ENCODE assay signal across 16 cellular contexts in genomic region chr4:174263445-174263736, GRCh38. TPM values are rescaled to one million over a fixed set of nuclear protein-coding genes. Genes with fewer than 3 reads are reported as not detected.
A peak's percentile ranks its signal among the peaks of the same experiment; 100 is the strongest.
DNase-seq lines count a peak whose midpoint lies in the region; ATAC-seq, FAIRE-seq and TF ChIP-seq lines count a peak whose summit lies in the region.
"Had no signal": no experiment of that assay in that cellular context is flagged by ENCODE, and none has a peak within 500 bp of the region (broad histone marks: within the 10 kb centered on the region; RNA-seq: fewer than 3 reads in every experiment).

No MANE protein-coding gene starts in this region.

- CTCF ChIA-PET in HepG2 (lab: Yijun Ruan, JAX; ENCODE audit: low intra/inter-chr PET ratio, low total read pairs): no interaction called here

- 80% methylated on average over 3 of the region's 3 CpGs for WGBS in liver
- WGBS in HepG2 (ENCODE audit: low lambda C conversion rate): 95% methylated on average over 3 of the region's 3 CpGs
- WGBS in right lobe of liver (ENCODE audit: insufficient coverage, low coverage, low lambda C conversion rate, missing lambda C conversion rate): 60% methylated on average over 3 of the region's 3 CpGs
- 26% methylated on average over 3 of the region's 3 CpGs for WGBS in smooth muscle cell (ENCODE audit: low lambda C conversion rate)

- H3K36me3 ChIP-seq in liver (ENCODE audit: control insufficient read depth in 4 of 4, insufficient read depth in 3 of 4, low read depth in 1 of 4, low read length in 3 of 4) (no peaks in the 10 kb centered on the region), HepG2 (replicated peaks in 1 of 2; ENCODE audit: control insufficient read depth in 1 of 2, insufficient read depth in 2 of 2, low read length in 2 of 2) (no peaks in the 10 kb centered on the region; a peak in 2 of 5 replicates), right lobe of liver (peaks cover 0 to 2% (median 0%) of the 10 kb centered on the region in 4 donors), smooth muscle cell (ENCODE audit: low read depth) (no peaks in the 10 kb centered on the region)
- H3K36me3 ChIP-seq: HAP-1 had no signal

- no peak for FAIRE-seq in HepG2 (lab: Jason Lieb, UNC)
- FAIRE-seq: A549, GM12891 had no signal

- TF ChIP-seq CTCF in liver (IDR thresholded peaks at IDR 0.05; ENCODE audit: low read depth, low read length, missing input control) (no peak), HepG2 (CRISPR knock-in tag; IDR thresholded peaks at IDR 0.05) (no peak), right lobe of liver (IDR thresholded peaks at IDR 0.05) (no peak), smooth muscle cell (IDR thresholded peaks at IDR 0.05; ENCODE audit: borderline replicate concordance, insufficient read depth, poor library complexity, severe bottlenecking) (no peak)

- TF ChIP-seq POLR2A in HepG2 (IDR thresholded peaks at IDR 0.05; ENCODE audit: insufficient read depth in 1 of 2, low read depth in 2 of 2, low read length in 2 of 2): no peak
- TF ChIP-seq POLR2A in right lobe of liver (IDR thresholded peaks at IDR 0.05): no peak

- H3K9ac ChIP-seq in liver (ENCODE audit: low read depth in 1 of 2, low read length in 2 of 2) (peak overlapping the region in 1 of 2 donors; percentile 1), HepG2 (ENCODE audit: insufficient read depth, low read depth, low read length) (no peak overlapping the region), smooth muscle cell (ENCODE audit: low read depth) (peak overlapping the region; percentile 36)
- H3K9ac ChIP-seq: BLaER1, GM23248 had no signal

- no peak for ATAC-seq in HepG2
- no peak for ATAC-seq in right lobe of liver
- ATAC-seq: A549 had no signal

- no peaks in the 10 kb centered on the region for H3F3A ChIP-seq in smooth muscle cell (ENCODE audit: low read depth)

- no peaks in the 10 kb centered on the region for H3K27me3 ChIP-seq in liver (ENCODE audit: control insufficient read depth in 4 of 4, insufficient read depth in 4 of 4, low read length in 3 of 4)
- no peaks in the 10 kb centered on the region; a peak in 1 of 5 replicates for H3K27me3 ChIP-seq in HepG2 (ENCODE audit: control insufficient read depth in 1 of 2, insufficient read depth in 2 of 2, low read length in 2 of 2)
- no peaks in the 10 kb centered on the region for H3K27me3 ChIP-seq in right lobe of liver
- no peaks in the 10 kb centered on the region for H3K27me3 ChIP-seq in smooth muscle cell (ENCODE audit: low read depth)
- H3K27me3 ChIP-seq: BLaER1 had no signal

- POLR2A ChIA-PET in HepG2 (lab: Yijun Ruan, JAX): no interaction called here

- TF ChIP-seq RAD21 in liver (IDR thresholded peaks at IDR 0.05) (no peak), HepG2 (CRISPR knock-in tag; IDR thresholded peaks at IDR 0.05) (no peak)

- H3K79me2 ChIP-seq in HepG2 (ENCODE audit: insufficient read depth, low read length) (no peaks in the 10 kb centered on the region), smooth muscle cell (ENCODE audit: low read depth) (peaks cover 95% of the 10 kb centered on the region)

- TF ChIP-seq EP300 in HepG2 (IDR thresholded peaks at IDR 0.05; ENCODE audit: low read depth in 2 of 2, low read length in 2 of 2): no peak
- TF ChIP-seq EP300 in HepG2 (CRISPR knock-in tag; IDR thresholded peaks at IDR 0.05; ENCODE audit: borderline replicate concordance): no peak

- H3K9me3 ChIP-seq in liver (ENCODE audit: control insufficient read depth in 4 of 4, low read length in 3 of 4): no peaks in the 10 kb centered on the region
- H3K9me3 ChIP-seq in HepG2 (ENCODE audit: low read length): no peaks in the 10 kb centered on the region
- no peaks in the 10 kb centered on the region for H3K9me3 ChIP-seq in right lobe of liver
- H3K9me3 ChIP-seq in smooth muscle cell (replicated peaks; ENCODE audit: low read depth): no peaks in the 10 kb centered on the region
- H3K9me3 ChIP-seq: A549, BLaER1, HAP-1 had no signal

- H3K4me3 ChIP-seq in liver (ENCODE audit: low read depth in 1 of 3, low read length in 3 of 3): no peak overlapping the region
- no peak overlapping the region for H3K4me3 ChIP-seq in HepG2 (replicated peaks in 1 of 3; ENCODE audit: insufficient read depth in 1 of 3, low read depth in 2 of 3, low read length in 3 of 3)
- no peak overlapping the region for H3K4me3 ChIP-seq in right lobe of liver
- H3K4me3 ChIP-seq in smooth muscle cell: peak overlapping the region; percentile 42
- H3K4me3 ChIP-seq: A549, BLaER1, GM23248, HAP-1 had no signal

- intact Hi-C loops in HepG2 (cut with micrococcal nuclease; ENCODE audit: unreplicated experiment) (no loop called here), right lobe of liver (cut with DNase I) (no loop called here)

- H3K27ac ChIP-seq in liver (ENCODE audit: low read depth in 1 of 2, low read length in 2 of 2) (peak overlapping the region; percentile 58 to 75), HepG2 (ENCODE audit: extremely low read length, insufficient read depth, low read length) (no peak overlapping the region), right lobe of liver (peak overlapping the region; percentile 25 to 44 (median 44)), smooth muscle cell (ENCODE audit: low read depth) (peak overlapping the region; percentile 65)
- H3K27ac ChIP-seq: 22Rv1, BLaER1, GM23248 had no signal

- H2AFZ ChIP-seq in HepG2 (ENCODE audit: low read length): no peak overlapping the region
- H2AFZ ChIP-seq in smooth muscle cell (ENCODE audit: low read depth): peak overlapping the region; percentile 38
- H2AFZ ChIP-seq: GM23248 had no signal

- no peak overlapping the region for H3K4me2 ChIP-seq in HepG2 (ENCODE audit: low read depth, low read length)
- H3K4me2 ChIP-seq in smooth muscle cell: peak overlapping the region; percentile 75
- H3K4me2 ChIP-seq: A549, BLaER1 had no signal

- DNase-seq in DMS 273 (lab: John Stamatoyannopoulos, UW; ENCODE audit: unreplicated experiment) (peak; percentile 3), DMS 273 treated with DMSO at 0.1 percent for 48 hours (lab: John Stamatoyannopoulos, UW) (no peak), HepG2 (ENCODE audit: low spot score) (no peak), right lobe of liver (no peak), smooth muscle cell (lab: John Stamatoyannopoulos, UW; ENCODE audit: unreplicated experiment) (no peak), superior temporal gyrus (ENCODE audit: extremely low spot score) (no peak)
- no peak for DNase-seq in activated T-cell treated with anti-CD3 and anti-CD28 coated beads, Interleukin-2, amount 50 U/mL, for 1 hour
- DNase-seq: AML-193; CD4-positive, alpha-beta memory T cell; GM23248 had no signal

- no TSS peak for BruUV-seq in HepG2 (replicated peaks; lab: Mats Ljungman, UMichigan)

- no peaks in the 10 kb centered on the region for H4K20me1 ChIP-seq in HepG2 (ENCODE audit: insufficient read depth, low read length)
- no peaks in the 10 kb centered on the region for H4K20me1 ChIP-seq in smooth muscle cell (ENCODE audit: low read depth)

- in situ Hi-C loops in HepG2 (cut with HindIII; ENCODE audit: extremely low pct_ligation_motif_present, low pct_unique_long_range_greater_than_20kb): no loop called here

- H3K4me1 ChIP-seq in liver (ENCODE audit: control insufficient read depth in 4 of 4, insufficient read depth in 4 of 4, low read length in 3 of 4) (peaks cover 2 to 33% (median 16%) of the 10 kb centered on the region in 4 donors), HepG2 (ENCODE audit: insufficient read depth, low read length) (peaks cover 8% of the 10 kb centered on the region), right lobe of liver (peaks cover 0 to 33% (median 13%) of the 10 kb centered on the region in 4 donors), smooth muscle cell (ENCODE audit: low read depth) (no peaks in the 10 kb centered on the region)
- H3K4me1 ChIP-seq: BLaER1 had no signal

RNA-seq across cellular contexts. Expression of gene FBXO8, which starts 20.1 kb away (rescaled TPM):
- total RNA-seq in liver: 10 to 100 TPM; 31.2 to 56.1 TPM
- polyA plus RNA-seq in liver: 10 to 100 TPM; 15.0 to 38.9 TPM
- 11.7 and 18.6 TPM in 2 replicates for total RNA-seq in HepG2 (2016; rRNA removed; fragmentation: Illumina TruSeq; extraction: Trizol)
- total RNA-seq in HepG2 (2016; cell fraction: cytosol; rRNA removed; fragmentation: Illumina TruSeq; extraction: Trizol; ENCODE audit: low read depth): 3.1 and 3.2 TPM in 2 replicates
- total RNA-seq in HepG2 (2016; cell fraction: insoluble cytoplasmic fraction; rRNA removed; fragmentation: Illumina TruSeq; extraction: Trizol): 10.9 and 16.2 TPM in 2 replicates
- 6.2 and 6.9 TPM in 2 replicates for total RNA-seq in HepG2 (2016; cell fraction: membrane; rRNA removed; fragmentation: Illumina TruSeq; extraction: Trizol)
- 6.1 and 7.7 TPM in 2 replicates for total RNA-seq in HepG2 (2016; cell fraction: nucleus; rRNA removed; fragmentation: Illumina TruSeq; extraction: Trizol)
- polyA plus RNA-seq in HepG2 (2011; rRNA removed): 11.0 and 15.2 TPM in 2 replicates
- polyA plus RNA-seq in HepG2 (2011; cell fraction: cytosol; rRNA removed): 9.2 and 11.0 TPM in 2 replicates
- polyA plus RNA-seq in HepG2 (2011; cell fraction: nucleus; rRNA removed): 4.2 and 4.3 TPM in 2 replicates
- polyA plus RNA-seq in HepG2 (2012): 8.7 and 10.7 TPM in 2 replicates
- 0.85 and 1.3 TPM in 2 replicates for polyA plus RNA-seq in HepG2 (2016; cell fraction: cytosol; fragmentation: Illumina TruSeq; extraction: Trizol; ENCODE audit: low read depth)
- 10.4 and 16.6 TPM in 2 replicates for polyA plus RNA-seq in HepG2 (2016; cell fraction: insoluble cytoplasmic fraction; fragmentation: Illumina TruSeq; extraction: Trizol; ENCODE audit: low read depth)
- polyA plus RNA-seq in HepG2 (2016; cell fraction: membrane; fragmentation: Illumina TruSeq; extraction: Trizol; ENCODE audit: low read depth): 2.1 and 2.8 TPM in 2 replicates
- polyA plus RNA-seq in HepG2 (2016; cell fraction: nucleus; fragmentation: Illumina TruSeq; extraction: Trizol; ENCODE audit: insufficient read depth, low read depth): 6.7 and 6.9 TPM in 2 replicates
- 16.6 and 18.4 TPM in 2 replicates for polyA minus RNA-seq in HepG2 (2011; rRNA and poly(A)+ RNA removed; ENCODE audit: low replicate concordance)
- polyA minus RNA-seq in HepG2 (2011; cell fraction: cytosol; rRNA and poly(A)+ RNA removed): 7.9 and 8.5 TPM in 2 replicates
- 31.1 and 34.4 TPM in 2 replicates for polyA minus RNA-seq in HepG2 (2011; cell fraction: nucleus; rRNA and poly(A)+ RNA removed)
- 10 to 100 TPM; 22.9 to 73.3 (median 29.3) TPM for total RNA-seq in right lobe of liver
- 45.7 and 54.3 TPM in 2 replicates for total RNA-seq in smooth muscle cell
- polyA plus RNA-seq in smooth muscle cell: 34.2 and 35.6 TPM in 2 replicates

RNA-seq across cellular contexts. Expression of gene CEP44, which starts 20.3 kb away (rescaled TPM):
- total RNA-seq in liver (10 to 100 TPM in 1 of 2 donors, 1 to 10 TPM in 1; 9.6 to 18.7 TPM), HepG2 (2016; rRNA removed; fragmentation: Illumina TruSeq; extraction: Trizol) (11.9 and 13.3 TPM in 2 replicates), right lobe of liver (1 to 10 TPM; 3.8 to 9.9 (median 7.2) TPM), smooth muscle cell (25.2 and 27.5 TPM in 2 replicates)
- polyA plus RNA-seq in liver (1 to 10 TPM; 2.2 to 2.5 TPM), HepG2 (2011; rRNA removed) (4.9 and 5.5 TPM in 2 replicates), smooth muscle cell (11.2 and 11.4 TPM in 2 replicates)
- total RNA-seq in HepG2 (2016; cell fraction: cytosol; rRNA removed; fragmentation: Illumina TruSeq; extraction: Trizol; ENCODE audit: low read depth): 1.4 and 2.3 TPM in 2 replicates
- total RNA-seq in HepG2 (2016; cell fraction: insoluble cytoplasmic fraction; rRNA removed; fragmentation: Illumina TruSeq; extraction: Trizol): 11.2 and 18.1 TPM in 2 replicates
- total RNA-seq in HepG2 (2016; cell fraction: membrane; rRNA removed; fragmentation: Illumina TruSeq; extraction: Trizol): 3.9 and 5.3 TPM in 2 replicates
- 14.5 and 17.5 TPM in 2 replicates for total RNA-seq in HepG2 (2016; cell fraction: nucleus; rRNA removed; fragmentation: Illumina TruSeq; extraction: Trizol)
- 1.9 and 3.0 TPM in 2 replicates for polyA plus RNA-seq in HepG2 (2011; cell fraction: cytosol; rRNA removed)
- 4.4 and 6.3 TPM in 2 replicates for polyA plus RNA-seq in HepG2 (2011; cell fraction: nucleus; rRNA removed)
- 6.9 and 7.1 TPM in 2 replicates for polyA plus RNA-seq in HepG2 (2012)
- polyA plus RNA-seq in HepG2 (2016; cell fraction: cytosol; fragmentation: Illumina TruSeq; extraction: Trizol; ENCODE audit: low read depth): 0.22 and 0.40 TPM in 2 replicates
- 6.8 and 8.4 TPM in 2 replicates for polyA plus RNA-seq in HepG2 (2016; cell fraction: insoluble cytoplasmic fraction; fragmentation: Illumina TruSeq; extraction: Trizol; ENCODE audit: low read depth)
- polyA plus RNA-seq in HepG2 (2016; cell fraction: membrane; fragmentation: Illumina TruSeq; extraction: Trizol; ENCODE audit: low read depth): 0.85 and 1.0 TPM in 2 replicates
- polyA plus RNA-seq in HepG2 (2016; cell fraction: nucleus; fragmentation: Illumina TruSeq; extraction: Trizol; ENCODE audit: insufficient read depth, low read depth): 12.3 and 12.9 TPM in 2 replicates
- polyA minus RNA-seq in HepG2 (2011; rRNA and poly(A)+ RNA removed; ENCODE audit: low replicate concordance): 3.1 and 15.7 TPM in 2 replicates
- polyA minus RNA-seq in HepG2 (2011; cell fraction: cytosol; rRNA and poly(A)+ RNA removed): 5.1 and 5.7 TPM in 2 replicates
- polyA minus RNA-seq in HepG2 (2011; cell fraction: nucleus; rRNA and poly(A)+ RNA removed): 21.4 and 25.0 TPM in 2 replicates
